ENCODE assay signal across 15 cellular contexts in genomic region chr12:32334384-32334783, GRCh38.
DNase-seq lines count a peak whose midpoint lies in the region; ATAC-seq and TF ChIP-seq lines count a peak whose summit lies in the region.
"Had no signal": no experiment of that assay in that cellular context is flagged by ENCODE, and none has a peak within 500 bp of the region (broad histone marks: within the 10 kb centered on the region; RNA-seq: fewer than 3 reads in every experiment).

No MANE protein-coding gene starts in this region.

- DNase-seq in GM13977 (ENCODE audit: low spot score), result peak; percentile 28
- DNase-seq in NCI-H446 treated with DMSO at 0.1 percent for 48 hours (lab: John Stamatoyannopoulos, UW), result no peak
- DNase-seq in gastrocnemius medialis, result no peak
- no peak for DNase-seq in NCI-H2171 (lab: John Stamatoyannopoulos, UW)
- DNase-seq: activated CD8-positive, alpha-beta T cell treated with anti-CD3 and anti-CD28 coated beads, Interleukin-2, amount 10 ng/mL, durations not matched to agents 7 days and 5 days; amniotic stem cell; effector memory CD4-positive, alpha-beta T cell; H9; NCI-H1436; NCI-H2227 treated with DMSO at 0.1 percent for 48 hours; spleen had no signal

- ATAC-seq in GM18868 (IDR thresholded peaks at IDR 0.05; ENCODE audit: unreplicated experiment) (peak; percentile 61), HG02885 (IDR thresholded peaks at IDR 0.05; ENCODE audit: poor library complexity, unreplicated experiment) (peak; percentile 85), gastrocnemius medialis (no peak)
- ATAC-seq: activated CD8-positive, alpha-beta T cell treated with anti-CD3 and anti-CD28 coated beads, Interleukin-2, amount 10 ng/mL, durations not matched to agents 7 days and 5 days had no signal

- H3K36me3 ChIP-seq in endocrine pancreas (ENCODE audit: control insufficient read depth, insufficient read depth, low read length) (no peaks in the 10 kb centered on the region), gastrocnemius medialis (no peaks in the 10 kb centered on the region)

- TF ChIP-seq CTCF in GM13977 (IDR thresholded peaks at IDR 0.05; ENCODE audit: extremely low read depth, insufficient read depth, missing control alignments), result peak; percentile 15
- no peak for TF ChIP-seq CTCF in gastrocnemius medialis (IDR thresholded peaks at IDR 0.05 in 4 of 5, conservative IDR thresholded peaks at IDR 0.05 in 1 of 5)

- no peak for TF ChIP-seq POLR2A in gastrocnemius medialis (IDR thresholded peaks at IDR 0.05)

- in situ Hi-C loops in GM13977 (cut with MboI; ENCODE audit: low pct_unique_long_range_greater_than_20kb, low sequenced_read_pairs, unreplicated experiment) (no loop called here), gastrocnemius medialis (cut with MboI; ENCODE audit: low sequenced_read_pairs in 4 of 4) (no loop called here)

- H3K4me1 ChIP-seq in endocrine pancreas (ENCODE audit: control insufficient read depth, insufficient read depth, low read length) (peaks cover 5% of the 10 kb centered on the region), gastrocnemius medialis (no peaks in the 10 kb centered on the region)
- H3K4me1 ChIP-seq: BLaER1, spleen had no signal

- H3K4me3 ChIP-seq in endocrine pancreas (ENCODE audit: control insufficient read depth, insufficient read depth, low read length) (peak overlapping the region; percentile 25), gastrocnemius medialis (no peak overlapping the region)
- H3K4me3 ChIP-seq: BLaER1, spleen had no signal

- H3K9me3 ChIP-seq in endocrine pancreas (ENCODE audit: control insufficient read depth, low read length) (no peaks in the 10 kb centered on the region), gastrocnemius medialis (no peaks in the 10 kb centered on the region)
- H3K9me3 ChIP-seq: BLaER1, spleen had no signal

- intact Hi-C loops in gastrocnemius medialis (cut with DNase I; ENCODE audit: low total_unique reads), result no loop called here

- H3K27me3 ChIP-seq in endocrine pancreas (ENCODE audit: control insufficient read depth, insufficient read depth, low read length), result no peaks in the 10 kb centered on the region
- no peaks in the 10 kb centered on the region for H3K27me3 ChIP-seq in gastrocnemius medialis
- H3K27me3 ChIP-seq: BLaER1, spleen had no signal

- no peak overlapping the region for H3K9ac ChIP-seq in endocrine pancreas (ENCODE audit: control insufficient read depth, insufficient read depth, low read length)
- H3K9ac ChIP-seq: BLaER1 had no signal

- H3K27ac ChIP-seq in gastrocnemius medialis, result no peak overlapping the region
- H3K27ac ChIP-seq: BLaER1, spleen had no signal

Comparison
In these comparisons a context has a peak if more than half of its experiments do, and no peak if none do; other contexts are left out.
1. ATAC-seq: peak in GM18868 (single experiment) and HG02885 (single experiment); none in gastrocnemius medialis (0 of 2).